18 cellular contexts compared by ENCODE assay signal in genomic region chr11:5339771-5340322, GRCh38. TPM values are rescaled to one million over a fixed set of nuclear protein-coding genes. Genes with fewer than 3 reads are reported as not detected.
A peak's percentile ranks its signal among the peaks of the same experiment; 100 is the strongest.
DNase-seq lines count a peak whose midpoint lies in the region; ATAC-seq lines count a peak whose summit lies in the region.
"Had no signal": no experiment of that assay in that cellular context is flagged by ENCODE, and none has a peak within 500 bp of the region (broad histone marks: within the 10 kb centered on the region; RNA-seq: fewer than 3 reads in every experiment).

No MANE protein-coding gene starts in this region.

- H3K27ac Mint-ChIP-seq in activated T-helper 17 cell treated with anti-CD3 and anti-CD28 coated beads, Interleukin-2, amount 50 U/mL, for 72 hours, result no peak overlapping the region
- H3K27ac Mint-ChIP-seq: brain had no signal

- no peak for DNase-seq in globus pallidus (ENCODE audit: low spot score)
- no peak for DNase-seq in NCI-H1436 treated with DMSO at 0.1 percent for 48 hours (lab: John Stamatoyannopoulos, UW)
- no peak for DNase-seq in NCI-H1092 treated with DMSO at 0.1 percent for 48 hours (lab: John Stamatoyannopoulos, UW)
- DNase-seq: activated naive CD4-positive, alpha-beta T cell; BE2C; effector memory CD4-positive, alpha-beta T cell; foreskin keratinocyte; NCI-H1694 treated with DMSO at 0.1 percent for 48 hours; Right ventricle myocardium superior; stomach had no signal

- H3K36me3 Mint-ChIP-seq in activated T-helper 17 cell treated with anti-CD3 and anti-CD28 coated beads, Interleukin-2, amount 50 U/mL, for 72 hours (ENCODE audit: low read depth), result no peaks in the 10 kb centered on the region
- H3K36me3 Mint-ChIP-seq: brain had no signal

- H3K9me3 Mint-ChIP-seq in activated T-helper 17 cell treated with anti-CD3 and anti-CD28 coated beads, Interleukin-2, amount 50 U/mL, for 72 hours, result no peaks in the 10 kb centered on the region
- H3K9me3 Mint-ChIP-seq: brain had no signal

- ATAC-seq in GM18907 (IDR thresholded peaks at IDR 0.05; ENCODE audit: unreplicated experiment) (peak; percentile 84), GM21528 (IDR thresholded peaks at IDR 0.05; ENCODE audit: low FRiP score, unreplicated experiment) (peak; percentile 90), HG03060 (IDR thresholded peaks at IDR 0.05; ENCODE audit: low read depth, unreplicated experiment) (peak; percentile 59), HG03571 (IDR thresholded peaks at IDR 0.05; ENCODE audit: unreplicated experiment) (peak; percentile 81)
- ATAC-seq in activated T-helper 17 cell treated with anti-CD3 and anti-CD28 coated beads, Interleukin-2, amount 50 U/mL, for 72 hours (replicated peaks), result no peak
- ATAC-seq: foreskin keratinocyte had no signal

- no peaks in the 10 kb centered on the region for H3K4me1 Mint-ChIP-seq in activated T-helper 17 cell treated with anti-CD3 and anti-CD28 coated beads, Interleukin-2, amount 50 U/mL, for 72 hours
- H3K4me1 Mint-ChIP-seq: brain had no signal

- H3K4me3 Mint-ChIP-seq in activated T-helper 17 cell treated with anti-CD3 and anti-CD28 coated beads, Interleukin-2, amount 50 U/mL, for 72 hours, result no peak overlapping the region
- H3K4me3 Mint-ChIP-seq: brain had no signal

- peaks cover 13% of the 10 kb centered on the region for H3K27me3 Mint-ChIP-seq in activated T-helper 17 cell treated with anti-CD3 and anti-CD28 coated beads, Interleukin-2, amount 50 U/mL, for 72 hours
- H3K27me3 Mint-ChIP-seq: brain had no signal

RNA-seq across cellular contexts. Expression of gene OR51B5, which starts 3.5 kb away (rescaled TPM):
- under 1 TPM in 1 of 2 donors, not detected in 1; 0.50 TPM for total RNA-seq in activated T-helper 17 cell treated with anti-CD3 and anti-CD28 coated beads, Interleukin-2, amount 50 U/mL, for 72 hours
- total RNA-seq: foreskin keratinocyte, mesenteric fat pad, Right ventricle myocardium superior had no signal

RNA-seq across cellular contexts. Expression of gene OR51B6, which starts 11.5 kb away (rescaled TPM):
- total RNA-seq in activated T-helper 17 cell treated with anti-CD3 and anti-CD28 coated beads, Interleukin-2, amount 50 U/mL, for 72 hours, result not detected
- total RNA-seq: Daoy, foreskin keratinocyte, mesenteric fat pad, Right ventricle myocardium superior, stomach had no signal

RNA-seq across cellular contexts. Expression of gene OR51B2, which starts 15.8 kb away (rescaled TPM):
- under 1 TPM in 1 of 2 donors, not detected in 1; 0.29 TPM for total RNA-seq in activated T-helper 17 cell treated with anti-CD3 and anti-CD28 coated beads, Interleukin-2, amount 50 U/mL, for 72 hours
- total RNA-seq: Daoy, foreskin keratinocyte, mesenteric fat pad, Right ventricle myocardium superior had no signal

RNA-seq across cellular contexts. Expression of gene OR51B4, which starts 38.1 kb away (rescaled TPM):
- not detected for total RNA-seq in activated T-helper 17 cell treated with anti-CD3 and anti-CD28 coated beads, Interleukin-2, amount 50 U/mL, for 72 hours
- total RNA-seq: Daoy, foreskin keratinocyte, mesenteric fat pad, Right ventricle myocardium superior, stomach had no signal

RNA-seq across cellular contexts. Expression of gene OR51M1, which starts 43.8 kb away (rescaled TPM):
- not detected for total RNA-seq in activated T-helper 17 cell treated with anti-CD3 and anti-CD28 coated beads, Interleukin-2, amount 50 U/mL, for 72 hours
- total RNA-seq: Daoy, foreskin keratinocyte, mesenteric fat pad, Right ventricle myocardium superior, stomach had no signal
